Comparison of ENCODE assay signal across 1 cellular context in the genomic region with DNA sequence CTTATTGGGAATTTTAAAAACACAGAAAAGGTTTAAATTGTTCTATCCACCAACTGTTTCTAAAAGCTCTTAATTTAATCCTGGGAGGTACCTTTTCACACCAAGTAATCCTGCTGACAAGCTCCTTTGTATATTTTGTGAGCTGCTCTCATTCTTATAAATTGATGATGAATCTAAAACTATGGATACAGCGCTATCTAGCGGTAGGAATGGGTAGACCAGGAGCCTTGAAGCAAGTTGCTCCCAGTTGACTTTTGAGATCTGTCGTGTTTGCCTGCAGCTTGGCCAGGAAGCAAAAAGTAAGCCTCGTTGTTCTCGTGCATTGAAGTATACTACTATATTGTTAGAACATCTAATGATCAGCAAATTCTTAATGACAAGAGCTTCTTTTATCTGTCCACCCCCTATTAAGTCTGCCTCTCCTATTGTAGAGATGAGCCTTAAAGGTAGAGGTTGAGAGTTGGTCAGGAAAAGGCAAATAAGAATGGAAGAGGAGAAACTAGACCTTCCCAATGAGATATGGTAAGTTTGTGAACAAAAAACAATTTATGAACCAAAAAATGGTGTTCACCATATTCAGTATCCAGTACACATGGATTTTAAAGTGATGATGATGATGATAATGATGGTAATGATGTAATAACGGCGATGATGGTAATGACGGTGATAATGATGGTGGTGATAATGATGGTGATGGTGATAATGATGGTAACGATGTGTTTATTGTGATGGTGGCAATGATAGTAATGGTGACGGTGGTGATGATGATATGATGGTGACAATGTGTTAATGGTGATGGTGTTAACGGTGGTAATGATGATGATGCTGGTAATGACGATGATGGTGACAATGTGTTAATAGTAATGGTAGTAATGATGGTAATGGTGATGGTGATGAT.
TF ChIP-seq lines count a peak whose summit lies in the region.

No MANE protein-coding gene starts in this region.

TF ChIP-seq in H1, 55 proteins besides CTCF, POLR2A, EP300 and RAD21 (continued from another document):
- TF ChIP-seq, protein P1, sequence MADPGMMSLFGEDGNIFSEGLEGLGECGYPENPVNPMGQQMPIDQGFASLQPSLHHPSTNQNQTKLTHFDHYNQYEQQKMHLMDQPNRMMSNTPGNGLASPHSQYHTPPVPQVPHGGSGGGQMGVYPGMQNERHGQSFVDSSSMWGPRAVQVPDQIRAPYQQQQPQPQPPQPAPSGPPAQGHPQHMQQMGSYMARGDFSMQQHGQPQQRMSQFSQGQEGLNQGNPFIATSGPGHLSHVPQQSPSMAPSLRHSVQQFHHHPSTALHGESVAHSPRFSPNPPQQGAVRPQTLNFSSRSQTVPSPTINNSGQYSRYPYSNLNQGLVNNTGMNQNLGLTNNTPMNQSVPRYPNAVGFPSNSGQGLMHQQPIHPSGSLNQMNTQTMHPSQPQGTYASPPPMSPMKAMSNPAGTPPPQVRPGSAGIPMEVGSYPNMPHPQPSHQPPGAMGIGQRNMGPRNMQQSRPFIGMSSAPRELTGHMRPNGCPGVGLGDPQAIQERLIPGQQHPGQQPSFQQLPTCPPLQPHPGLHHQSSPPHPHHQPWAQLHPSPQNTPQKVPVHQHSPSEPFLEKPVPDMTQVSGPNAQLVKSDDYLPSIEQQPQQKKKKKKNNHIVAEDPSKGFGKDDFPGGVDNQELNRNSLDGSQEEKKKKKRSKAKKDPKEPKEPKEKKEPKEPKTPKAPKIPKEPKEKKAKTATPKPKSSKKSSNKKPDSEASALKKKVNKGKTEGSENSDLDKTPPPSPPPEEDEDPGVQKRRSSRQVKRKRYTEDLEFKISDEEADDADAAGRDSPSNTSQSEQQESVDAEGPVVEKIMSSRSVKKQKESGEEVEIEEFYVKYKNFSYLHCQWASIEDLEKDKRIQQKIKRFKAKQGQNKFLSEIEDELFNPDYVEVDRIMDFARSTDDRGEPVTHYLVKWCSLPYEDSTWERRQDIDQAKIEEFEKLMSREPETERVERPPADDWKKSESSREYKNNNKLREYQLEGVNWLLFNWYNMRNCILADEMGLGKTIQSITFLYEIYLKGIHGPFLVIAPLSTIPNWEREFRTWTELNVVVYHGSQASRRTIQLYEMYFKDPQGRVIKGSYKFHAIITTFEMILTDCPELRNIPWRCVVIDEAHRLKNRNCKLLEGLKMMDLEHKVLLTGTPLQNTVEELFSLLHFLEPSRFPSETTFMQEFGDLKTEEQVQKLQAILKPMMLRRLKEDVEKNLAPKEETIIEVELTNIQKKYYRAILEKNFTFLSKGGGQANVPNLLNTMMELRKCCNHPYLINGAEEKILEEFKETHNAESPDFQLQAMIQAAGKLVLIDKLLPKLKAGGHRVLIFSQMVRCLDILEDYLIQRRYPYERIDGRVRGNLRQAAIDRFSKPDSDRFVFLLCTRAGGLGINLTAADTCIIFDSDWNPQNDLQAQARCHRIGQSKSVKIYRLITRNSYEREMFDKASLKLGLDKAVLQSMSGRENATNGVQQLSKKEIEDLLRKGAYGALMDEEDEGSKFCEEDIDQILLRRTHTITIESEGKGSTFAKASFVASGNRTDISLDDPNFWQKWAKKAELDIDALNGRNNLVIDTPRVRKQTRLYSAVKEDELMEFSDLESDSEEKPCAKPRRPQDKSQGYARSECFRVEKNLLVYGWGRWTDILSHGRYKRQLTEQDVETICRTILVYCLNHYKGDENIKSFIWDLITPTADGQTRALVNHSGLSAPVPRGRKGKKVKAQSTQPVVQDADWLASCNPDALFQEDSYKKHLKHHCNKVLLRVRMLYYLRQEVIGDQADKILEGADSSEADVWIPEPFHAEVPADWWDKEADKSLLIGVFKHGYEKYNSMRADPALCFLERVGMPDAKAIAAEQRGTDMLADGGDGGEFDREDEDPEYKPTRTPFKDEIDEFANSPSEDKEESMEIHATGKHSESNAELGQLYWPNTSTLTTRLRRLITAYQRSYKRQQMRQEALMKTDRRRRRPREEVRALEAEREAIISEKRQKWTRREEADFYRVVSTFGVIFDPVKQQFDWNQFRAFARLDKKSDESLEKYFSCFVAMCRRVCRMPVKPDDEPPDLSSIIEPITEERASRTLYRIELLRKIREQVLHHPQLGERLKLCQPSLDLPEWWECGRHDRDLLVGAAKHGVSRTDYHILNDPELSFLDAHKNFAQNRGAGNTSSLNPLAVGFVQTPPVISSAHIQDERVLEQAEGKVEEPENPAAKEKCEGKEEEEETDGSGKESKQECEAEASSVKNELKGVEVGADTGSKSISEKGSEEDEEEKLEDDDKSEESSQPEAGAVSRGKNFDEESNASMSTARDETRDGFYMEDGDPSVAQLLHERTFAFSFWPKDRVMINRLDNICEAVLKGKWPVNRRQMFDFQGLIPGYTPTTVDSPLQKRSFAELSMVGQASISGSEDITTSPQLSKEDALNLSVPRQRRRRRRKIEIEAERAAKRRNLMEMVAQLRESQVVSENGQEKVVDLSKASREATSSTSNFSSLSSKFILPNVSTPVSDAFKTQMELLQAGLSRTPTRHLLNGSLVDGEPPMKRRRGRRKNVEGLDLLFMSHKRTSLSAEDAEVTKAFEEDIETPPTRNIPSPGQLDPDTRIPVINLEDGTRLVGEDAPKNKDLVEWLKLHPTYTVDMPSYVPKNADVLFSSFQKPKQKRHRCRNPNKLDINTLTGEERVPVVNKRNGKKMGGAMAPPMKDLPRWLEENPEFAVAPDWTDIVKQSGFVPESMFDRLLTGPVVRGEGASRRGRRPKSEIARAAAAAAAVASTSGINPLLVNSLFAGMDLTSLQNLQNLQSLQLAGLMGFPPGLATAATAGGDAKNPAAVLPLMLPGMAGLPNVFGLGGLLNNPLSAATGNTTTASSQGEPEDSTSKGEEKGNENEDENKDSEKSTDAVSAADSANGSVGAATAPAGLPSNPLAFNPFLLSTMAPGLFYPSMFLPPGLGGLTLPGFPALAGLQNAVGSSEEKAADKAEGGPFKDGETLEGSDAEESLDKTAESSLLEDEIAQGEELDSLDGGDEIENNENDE (IDR thresholded peaks at IDR 0.05; ENCODE audit: insufficient replicate concordance, low read length), result no peak
